In genomic region chr15:45157056-45157455, GRCh38 we compare ENCODE assay signal across 16 cellular contexts. TPM values are rescaled to one million over a fixed set of nuclear protein-coding genes. Genes with fewer than 3 reads are reported as not detected.
DNase-seq lines count a peak whose midpoint lies in the region; ATAC-seq and TF ChIP-seq lines count a peak whose summit lies in the region.
"Had no signal": no experiment of that assay in that cellular context is flagged by ENCODE, and none has a peak within 500 bp of the region (broad histone marks: within the 10 kb centered on the region; RNA-seq: fewer than 3 reads in every experiment).

No MANE protein-coding gene starts in this region.

- no peaks in the 10 kb centered on the region for H3K79me2 ChIP-seq in neural progenitor cell (ENCODE audit: low read depth)

- no peak overlapping the region for H3K4me3 ChIP-seq in AG10803 (ENCODE audit: low read length)
- no peak overlapping the region for H3K4me3 ChIP-seq in epithelial cell of esophagus (ENCODE audit: low read length)
- H3K4me3 ChIP-seq in neural progenitor cell: no peak overlapping the region
- H3K4me3 ChIP-seq: heart right ventricle, pancreas had no signal

- H3K4me2 ChIP-seq in neural progenitor cell: no peak overlapping the region

- no peak overlapping the region for H2AFZ ChIP-seq in neural progenitor cell (replicated peaks)

- no peaks in the 10 kb centered on the region for H3K36me3 ChIP-seq in neural progenitor cell
- H3K36me3 ChIP-seq: pancreas had no signal

- H3K27me3 Mint-ChIP-seq in neural progenitor cell (ENCODE audit: insufficient read depth, low read depth): peaks cover 13% of the 10 kb centered on the region
- no peaks in the 10 kb centered on the region for H3K27me3 Mint-ChIP-seq in stimulated activated naive CD8-positive, alpha-beta T cell treated with anti-CD3 and anti-CD28 coated beads, Interleukin-15, amount 100 ng/mL, for 72 hours

- H3K9me3 ChIP-seq in neural progenitor cell (ENCODE audit: low read depth): no peaks in the 10 kb centered on the region
- H3K9me3 ChIP-seq: heart right ventricle, pancreas had no signal

- no peaks in the 10 kb centered on the region for H4K20me1 ChIP-seq in neural progenitor cell (ENCODE audit: low read depth)

- peak overlapping the region; percentile 36 for H3K27ac Mint-ChIP-seq in neural progenitor cell
- no peak overlapping the region for H3K27ac Mint-ChIP-seq in stimulated activated naive CD8-positive, alpha-beta T cell treated with anti-CD3 and anti-CD28 coated beads, Interleukin-15, amount 100 ng/mL, for 72 hours

- no peak for ATAC-seq in stimulated activated naive CD8-positive, alpha-beta T cell treated with anti-CD3 and anti-CD28 coated beads, Interleukin-15, amount 100 ng/mL, for 72 hours

- TF ChIP-seq CTCF in AG10803 (conservative IDR thresholded peaks at IDR 0.05; ENCODE audit: low read length) (no peak), epithelial cell of esophagus (IDR thresholded peaks at IDR 0.05; ENCODE audit: insufficient read depth, low read depth, low read length, missing control alignments) (no peak), neural progenitor cell (IDR thresholded peaks at IDR 0.05) (no peak)

- H3K9ac ChIP-seq in neural progenitor cell: no peak overlapping the region

- H3K4me1 Mint-ChIP-seq in neural progenitor cell: peaks cover 37% of the 10 kb centered on the region
- H3K4me1 Mint-ChIP-seq in stimulated activated naive CD8-positive, alpha-beta T cell treated with anti-CD3 and anti-CD28 coated beads, Interleukin-15, amount 100 ng/mL, for 72 hours: no peaks in the 10 kb centered on the region

- no peaks in the 10 kb centered on the region for H3F3A ChIP-seq in neural progenitor cell (ENCODE audit: low read depth)

- DNase-seq in AG10803 (ENCODE audit: low read depth) (peak; percentile 79), M059J (ENCODE audit: low read depth) (peak; percentile 33), epithelial cell of esophagus (ENCODE audit: low read depth) (peak; percentile 88), neural progenitor cell (ENCODE audit: low spot score) (no peak), NCI-H510A (lab: John Stamatoyannopoulos, UW) (no peak), HPDE6-E6E7 (ENCODE audit: extremely low spot score) (no peak)
- DNase-seq in effector CD8-positive, alpha-beta T cell (lab: John Stamatoyannopoulos, UW): no peak
- no peak for DNase-seq in stimulated activated naive CD8-positive, alpha-beta T cell treated with anti-CD3 and anti-CD28 coated beads, Interleukin-15, amount 100 ng/mL, for 72 hours
- DNase-seq: activated CD4-positive, alpha-beta T cell treated with anti-CD3 and anti-CD28 coated beads for 1 hour; activated gamma-delta T cell treated with Interleukin-2 at 50 U/mL for 16 hours; COR-L47; heart right ventricle; NCI-H2081 treated with DMSO at 0.1 percent for 48 hours; stimulated activated naive CD4-positive, alpha-beta T cell had no signal

- no peak overlapping the region for H3K27ac ChIP-seq in neural progenitor cell
- H3K27ac ChIP-seq: pancreas had no signal

- H3K9me3 Mint-ChIP-seq in neural progenitor cell: peaks cover 2% of the 10 kb centered on the region
- H3K9me3 Mint-ChIP-seq in stimulated activated naive CD8-positive, alpha-beta T cell treated with anti-CD3 and anti-CD28 coated beads, Interleukin-15, amount 100 ng/mL, for 72 hours: no peaks in the 10 kb centered on the region

- H3K27me3 ChIP-seq in neural progenitor cell: no peaks in the 10 kb centered on the region
- H3K27me3 ChIP-seq: heart right ventricle, pancreas had no signal

- peak overlapping the region; percentile 1 for H3K4me3 Mint-ChIP-seq in neural progenitor cell
- no peak overlapping the region for H3K4me3 Mint-ChIP-seq in stimulated activated naive CD8-positive, alpha-beta T cell treated with anti-CD3 and anti-CD28 coated beads, Interleukin-15, amount 100 ng/mL, for 72 hours

- H3K36me3 Mint-ChIP-seq in neural progenitor cell: peaks cover 1% of the 10 kb centered on the region

- peaks cover 12% of the 10 kb centered on the region for H3K4me1 ChIP-seq in neural progenitor cell
- H3K4me1 ChIP-seq: heart right ventricle, pancreas had no signal

RNA-seq across cellular contexts. Expression of gene DUOX1, which starts 27.3 kb away (rescaled TPM):
- not detected in 2 replicates for total RNA-seq in M059J (2014; rRNA removed; shearing (Covaris generic))
- 0.09 and 0.30 TPM in 2 replicates for total RNA-seq in neural progenitor cell (ENCODE audit: low replicate concordance)
- total RNA-seq: lung microvascular endothelial cell had no signal

RNA-seq across cellular contexts. Expression of gene DUOXA1, which starts 27.4 kb away (rescaled TPM):
- total RNA-seq in M059J (2014; rRNA removed; shearing (Covaris generic)): not detected in 2 replicates
- total RNA-seq in neural progenitor cell (ENCODE audit: low replicate concordance): not detected in 2 replicates
- total RNA-seq: lung microvascular endothelial cell had no signal

RNA-seq across cellular contexts. Expression of gene SHF, which starts 30.7 kb away (rescaled TPM):
- 0.96 and 1.5 TPM in 2 replicates for total RNA-seq in M059J (2014; rRNA removed; shearing (Covaris generic))
- 32.2 and 53.7 TPM in 2 replicates for total RNA-seq in neural progenitor cell (ENCODE audit: low replicate concordance)

RNA-seq across cellular contexts. Expression of gene DUOXA2, which starts 42.9 kb away (rescaled TPM):
- 0.05 TPM in 1 of 2 replicates, not detected in the other for total RNA-seq in M059J (2014; rRNA removed; shearing (Covaris generic))
- not detected in 2 replicates for total RNA-seq in neural progenitor cell (ENCODE audit: low replicate concordance)
- total RNA-seq: heart right ventricle, lung microvascular endothelial cell had no signal

RNA-seq across cellular contexts. Expression of gene DUOX2, which starts 43.1 kb away (rescaled TPM):
- not detected in 2 replicates for total RNA-seq in M059J (2014; rRNA removed; shearing (Covaris generic))
- total RNA-seq in neural progenitor cell (ENCODE audit: low replicate concordance): not detected in 2 replicates
- total RNA-seq: lung microvascular endothelial cell had no signal

Comparison
In these comparisons a context has a peak if more than half of its experiments do, and no peak if none do; other contexts are left out.
1. DNase-seq: peak in AG10803 (single experiment), M059J (single experiment) and epithelial cell of esophagus (single experiment); none in neural progenitor cell (single experiment), NCI-H510A (single experiment), effector CD8-positive, alpha-beta T cell (single experiment), stimulated activated naive CD8-positive, alpha-beta T cell treated with anti-CD3 and anti-CD28 coated beads, Interleukin-15, amount 100 ng/mL, for 72 hours (0 of 2) and HPDE6-E6E7 (single experiment).
2. RNA of gene SHF, which starts 30.7 kb away (total RNA-seq): 32.2 to 53.7 TPM in neural progenitor cell; 0.96 to 1.5 TPM in M059J; every median in the first group is over 10 times any median in the second.